In the genomic region with DNA sequence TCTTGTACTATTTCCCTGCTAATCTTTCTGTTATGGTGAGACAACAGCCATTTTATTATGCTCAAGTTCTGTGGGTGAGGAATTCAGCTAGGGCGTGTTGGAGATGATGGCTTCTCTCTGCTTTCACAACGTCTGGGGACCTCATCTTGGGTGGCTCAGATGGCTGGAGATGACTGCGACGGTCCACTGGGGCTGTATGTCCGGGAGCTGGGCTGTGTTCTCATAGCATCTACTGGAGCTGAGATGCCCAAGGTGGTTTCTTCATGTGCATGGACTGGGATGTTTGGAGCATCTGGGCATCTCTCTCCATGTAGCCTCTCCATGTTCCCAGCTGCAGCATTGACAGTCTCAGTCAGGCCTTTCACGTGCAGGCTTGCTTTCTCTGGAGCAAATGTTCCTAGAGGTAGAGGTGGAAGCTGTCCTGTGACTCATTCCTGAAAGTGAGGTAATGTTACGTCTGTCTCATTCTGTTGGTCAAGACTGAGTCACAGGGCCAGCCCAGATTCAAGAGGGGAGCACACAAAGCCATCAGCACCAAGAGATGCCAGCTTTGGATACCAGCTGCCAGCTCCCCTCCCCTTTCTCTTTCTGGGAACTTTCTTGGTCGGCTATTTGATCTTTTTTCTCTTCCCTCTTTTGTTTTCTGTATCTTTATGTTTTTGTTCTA, we compare ENCODE assay signal across 11 cellular contexts.
DNase-seq lines count a peak whose midpoint lies in the region; ATAC-seq and TF ChIP-seq lines count a peak whose summit lies in the region.
"Had no signal": no experiment of that assay in that cellular context is flagged by ENCODE, and none has a peak within 500 bp of the region (broad histone marks: within the 10 kb centered on the region; RNA-seq: fewer than 3 reads in every experiment).

No MANE protein-coding gene starts in this region.

- H3K27ac ChIP-seq in SK-N-SH (ENCODE audit: low read depth in 2 of 2, low read length in 1 of 2) (peak overlapping the region in 1 of 2 experiments; percentile 76; a peak in 2 of 4 replicates), right cardiac atrium (ENCODE audit: low read length) (no peak overlapping the region)
- no peak overlapping the region for H3K27ac ChIP-seq in CD4-positive, alpha-beta T cell (ENCODE audit: low read depth, low read length)

- CTCF ChIA-PET in SK-N-SH (lab: Yijun Ruan, JAX), result interaction anchor here (1.1 to 1.8 kb wide), 3 partner anchors 20 to 44 kb away, joined by 3 to 5 read pairs (median 3); no protein-coding TSS in a partner anchor
- CTCF ChIA-PET in CD4-positive, alpha-beta T cell (lab: Charles Lee), result no interaction called here

- no peak overlapping the region for H3K4me3 ChIP-seq in GM12864 (ENCODE audit: low read depth, low read length)
- no peak overlapping the region for H3K4me3 ChIP-seq in SK-N-SH (ENCODE audit: low read depth in 2 of 2, low read length in 1 of 2)
- no peak overlapping the region for H3K4me3 ChIP-seq in right cardiac atrium (ENCODE audit: low read length)
- H3K4me3 ChIP-seq: GM12878 had no signal

- H4K20me1 ChIP-seq in SK-N-SH (ENCODE audit: insufficient read depth), result peaks cover 19% of the 10 kb centered on the region; the same call in 1 of the 2 replicates

- TF ChIP-seq EP300 in SK-N-SH (IDR thresholded peaks at IDR 0.05; ENCODE audit: borderline replicate concordance in 1 of 2, low read depth in 1 of 2, low read length in 1 of 2), result no peak; a peak in 1 of 4 replicates

- no peaks in the 10 kb centered on the region for H3K9me3 Mint-ChIP-seq in CD4-positive, alpha-beta T cell

- H3K27ac Mint-ChIP-seq in CD4-positive, alpha-beta T cell, result no peak overlapping the region

- TF ChIP-seq CTCF in GM12864 (IDR thresholded peaks at IDR 0.05; ENCODE audit: low read depth, low read length, missing control alignments) (no peak), SK-N-SH (IDR thresholded peaks at IDR 0.05) (no peak)
- no peak for TF ChIP-seq CTCF in CD4-positive, alpha-beta T cell (IDR thresholded peaks at IDR 0.05)

- H3K27me3 ChIP-seq in SK-N-SH (ENCODE audit: insufficient read depth) (no peaks in the 10 kb centered on the region), right cardiac atrium (ENCODE audit: control insufficient read depth, insufficient read depth) (no peaks in the 10 kb centered on the region)
- H3K27me3 ChIP-seq in CD4-positive, alpha-beta T cell (ENCODE audit: control insufficient read depth, insufficient read depth, low read length), result no peaks in the 10 kb centered on the region

- no peaks in the 10 kb centered on the region for H3K27me3 Mint-ChIP-seq in CD4-positive, alpha-beta T cell

- H3K4me1 ChIP-seq in SK-N-SH (ENCODE audit: control insufficient read depth in 1 of 2, insufficient read depth in 2 of 2, low read depth in 1 of 2, low read length in 1 of 2), result peaks cover 8 to 16% of the 10 kb centered on the region in 2 experiments; a peak in 3 of 4 replicates
- no peaks in the 10 kb centered on the region for H3K4me1 ChIP-seq in right cardiac atrium (ENCODE audit: control insufficient read depth, insufficient read depth, low read length)

- ATAC-seq in right cardiac atrium, result peak; percentile 24 to 77
- no peak for ATAC-seq in HG03571 (IDR thresholded peaks at IDR 0.05; ENCODE audit: unreplicated experiment)
- no peak for ATAC-seq in HG02763 (IDR thresholded peaks at IDR 0.05; ENCODE audit: unreplicated experiment)
- no peak for ATAC-seq in CD4-positive, alpha-beta T cell (ENCODE audit: poor library complexity)
- ATAC-seq: GM12878 had no signal

- DNase-seq in 8988T (peak; percentile 48), GM12864 (ENCODE audit: low read depth) (peak; percentile 4), SK-N-SH (peak; percentile 24), right cardiac atrium (no peak), NCI-H82 treated with DMSO at 0.1 percent for 48 hours (lab: John Stamatoyannopoulos, UW; ENCODE audit: unreplicated experiment) (no peak)
- DNase-seq in CD4-positive, alpha-beta T cell, result no peak
- DNase-seq: KBM-7, midbrain had no signal

- no peaks in the 10 kb centered on the region for H3K9me2 ChIP-seq in SK-N-SH

- H3K36me3 Mint-ChIP-seq in CD4-positive, alpha-beta T cell (ENCODE audit: low read depth), result peaks cover 17% of the 10 kb centered on the region

- no peaks in the 10 kb centered on the region for H3K9me3 ChIP-seq in SK-N-SH
- H3K9me3 ChIP-seq in right cardiac atrium (ENCODE audit: control insufficient read depth, low read length), result no peaks in the 10 kb centered on the region
- H3K9me3 ChIP-seq in CD4-positive, alpha-beta T cell (ENCODE audit: control insufficient read depth, low read length), result no peaks in the 10 kb centered on the region

- peaks cover 14% of the 10 kb centered on the region for H3F3A ChIP-seq in SK-N-SH (replicated peaks; ENCODE audit: insufficient read depth)

- POLR2A ChIA-PET in SK-N-SH (lab: Yijun Ruan, JAX), result interaction anchor here (0.6 to 0.8 kb wide), 3 partner anchors 10 to 19 kb away, joined by 3 read pairs; no protein-coding TSS in a partner anchor
- POLR2A ChIA-PET in CD4-positive, alpha-beta T cell (lab: Charles Lee), result no interaction called here

- 45% methylated on average over 8 of the region's 8 CpGs for WGBS in SK-N-SH (ENCODE audit: low lambda C conversion rate)
- WGBS in right cardiac atrium, result 71% methylated on average over 8 of the region's 8 CpGs

- intact Hi-C loops in right cardiac atrium (cut with DNase I), result no loop called here
- intact Hi-C loops in CD4-positive, alpha-beta T cell (cut with DNase I, micrococcal nuclease), result no loop called here

- no peaks in the 10 kb centered on the region for H3K4me1 Mint-ChIP-seq in CD4-positive, alpha-beta T cell (ENCODE audit: low read depth)

- peaks cover 0 to 4% of the 10 kb centered on the region in 2 experiments for H3K36me3 ChIP-seq in SK-N-SH (replicated peaks in 1 of 2; ENCODE audit: control insufficient read depth in 1 of 2, insufficient read depth in 2 of 2, low read length in 1 of 2)

- peak overlapping the region; percentile 51 for H3K4me2 ChIP-seq in SK-N-SH

- no peak for TF ChIP-seq RAD21 in SK-N-SH (IDR thresholded peaks at IDR 0.05; ENCODE audit: low read length)

- peaks cover 77% of the 10 kb centered on the region for H3K79me2 ChIP-seq in SK-N-SH (ENCODE audit: insufficient read depth)

- H2AFZ ChIP-seq in SK-N-SH (ENCODE audit: low read depth), result no peak overlapping the region; the same call in 1 of the 2 replicates

- H3K9ac ChIP-seq in SK-N-SH, result peak overlapping the region; percentile 43; the same call in 1 of the 2 replicates

- no peak overlapping the region for H3K4me3 Mint-ChIP-seq in CD4-positive, alpha-beta T cell

TF ChIP-seq in SK-N-SH, 30 proteins besides CTCF, POLR2A, EP300 and RAD21 (continues in another document):
- TF ChIP-seq, protein P1, sequence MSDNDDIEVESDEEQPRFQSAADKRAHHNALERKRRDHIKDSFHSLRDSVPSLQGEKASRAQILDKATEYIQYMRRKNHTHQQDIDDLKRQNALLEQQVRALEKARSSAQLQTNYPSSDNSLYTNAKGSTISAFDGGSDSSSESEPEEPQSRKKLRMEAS (IDR thresholded peaks at IDR 0.05; ENCODE audit: low read depth), result peak; percentile 83
- TF ChIP-seq ZBTB33 (IDR thresholded peaks at IDR 0.05; ENCODE audit: borderline replicate concordance, low read depth) (0 out of 2 replicates have a peak, but pooled peaks have one; percentile 24), RFX5 (IDR thresholded peaks at IDR 0.05; ENCODE audit: low read length) (no peak), SIN3A (IDR thresholded peaks at IDR 0.05; ENCODE audit: borderline replicate concordance, low read depth, low read length) (peak; percentile 82; the same call in 1 of the 2 replicates), MEF2A (IDR thresholded peaks at IDR 0.05; ENCODE audit: borderline replicate concordance, low read depth) (no peak), TCF12 (IDR thresholded peaks at IDR 0.05) (peak; percentile 83), TEAD4 (IDR thresholded peaks at IDR 0.05; ENCODE audit: borderline replicate concordance, insufficient read depth) (0 out of 2 replicates have a peak, but pooled peaks have one; percentile 12), TAF1 (IDR thresholded peaks at IDR 0.05; ENCODE audit: borderline replicate concordance, low read depth, low read length) (no peak), JUND (IDR thresholded peaks at IDR 0.05) (peak; percentile 93), NFIC (IDR thresholded peaks at IDR 0.05; ENCODE audit: borderline replicate concordance) (peak; percentile 47; the same call in 1 of the 2 replicates), MXI1 (IDR thresholded peaks at IDR 0.05; ENCODE audit: low read depth, low read length) (no peak), POLR2AphosphoS5 (IDR thresholded peaks at IDR 0.05; ENCODE audit: low read depth, low read length) (peak; percentile 53; the same call in 1 of the 2 replicates), CHD2 (IDR thresholded peaks at IDR 0.05; ENCODE audit: low read length, partially characterized antibody) (no peak), FOXM1 (IDR thresholded peaks at IDR 0.05; ENCODE audit: low read depth) (no peak), USF2 (IDR thresholded peaks at IDR 0.05; ENCODE audit: borderline replicate concordance, low read depth, low read length) (no peak)

Comparison
In these comparisons a context has a peak if more than half of its experiments do, and no peak if none do; other contexts are left out.
1. DNase-seq: peak in 8988T (single experiment), GM12864 (single experiment) and SK-N-SH (single experiment); none in right cardiac atrium (0 of 3), NCI-H82 treated with DMSO at 0.1 percent for 48 hours (single experiment) and CD4-positive, alpha-beta T cell (0 of 10).
2. ATAC-seq: peak in right cardiac atrium (2 of 2); none in HG03571 (single experiment), HG02763 (single experiment) and CD4-positive, alpha-beta T cell (single experiment).